Comparison of ENCODE assay signal across 12 cellular contexts in genomic region chr19:16161848-16162247, GRCh38. TPM values are rescaled to one million over a fixed set of nuclear protein-coding genes. Genes with fewer than 3 reads are reported as not detected.
DNase-seq lines count a peak whose midpoint lies in the region; ATAC-seq, FAIRE-seq and TF ChIP-seq lines count a peak whose summit lies in the region.
"Had no signal": no experiment of that assay in that cellular context is flagged by ENCODE, and none has a peak within 500 bp of the region (broad histone marks: within the 10 kb centered on the region; RNA-seq: fewer than 3 reads in every experiment).

No MANE protein-coding gene starts in this region.

- no peaks in the 10 kb centered on the region for H3K9me3 Mint-ChIP-seq in activated T-helper 1 cell treated with anti-CD3 and anti-CD28 coated beads, Interleukin-12 subunit alpha, Interleukin-12 subunit beta, Interleukin-2, Interleukin-4 antibody, amounts not matched to agents 30 ng/mL and 10 ng/mL and 1 ng/mL, durations not matched to agents 14 hours and 24 hours and 36 hours
- H3K9me3 Mint-ChIP-seq: activated B cell treated with CpG ODN at 0.5 μM for 24 hours had no signal

- TF ChIP-seq POLR2A in upper lobe of left lung (IDR thresholded peaks at IDR 0.05): no peak
- no peak for TF ChIP-seq POLR2A in HepG2 (IDR thresholded peaks at IDR 0.05; ENCODE audit: insufficient read depth in 1 of 2, low read depth in 2 of 2, low read length in 2 of 2)

- POLR2A ChIA-PET in HepG2 (lab: Yijun Ruan, JAX): no interaction called here

- no TSS peak for BruUV-seq in HepG2 (replicated peaks; lab: Mats Ljungman, UMichigan)

- H2AFZ ChIP-seq in ACC112 (ENCODE audit: low read length, unreplicated experiment) (no peak overlapping the region), HepG2 (ENCODE audit: low read length) (no peak overlapping the region)

- H3K36me3 Mint-ChIP-seq in activated T-helper 1 cell treated with anti-CD3 and anti-CD28 coated beads, Interleukin-12 subunit alpha, Interleukin-12 subunit beta, Interleukin-2, Interleukin-4 antibody, amounts not matched to agents 30 ng/mL and 10 ng/mL and 1 ng/mL, durations not matched to agents 14 hours and 24 hours and 36 hours (ENCODE audit: low read depth): peaks cover 2% of the 10 kb centered on the region

- TF ChIP-seq CTCF in fibroblast of pulmonary artery (IDR thresholded peaks at IDR 0.05; ENCODE audit: low read length, missing control alignments) (no peak), upper lobe of left lung (IDR thresholded peaks at IDR 0.05) (no peak), HepG2 (CRISPR knock-in tag; IDR thresholded peaks at IDR 0.05) (no peak)

- no peak overlapping the region for H3K9ac ChIP-seq in HepG2 (ENCODE audit: insufficient read depth, low read depth, low read length)

- TF ChIP-seq RAD21 in HepG2 (CRISPR knock-in tag; IDR thresholded peaks at IDR 0.05): no peak

- TF ChIP-seq EP300 in upper lobe of left lung (IDR thresholded peaks at IDR 0.05): no peak
- no peak for TF ChIP-seq EP300 in HepG2 (IDR thresholded peaks at IDR 0.05; ENCODE audit: low read depth in 2 of 2, low read length in 2 of 2)
- no peak for TF ChIP-seq EP300 in HepG2 (CRISPR knock-in tag; IDR thresholded peaks at IDR 0.05; ENCODE audit: borderline replicate concordance)

- H3K4me1 Mint-ChIP-seq in activated T-helper 1 cell treated with anti-CD3 and anti-CD28 coated beads, Interleukin-12 subunit alpha, Interleukin-12 subunit beta, Interleukin-2, Interleukin-4 antibody, amounts not matched to agents 30 ng/mL and 10 ng/mL and 1 ng/mL, durations not matched to agents 14 hours and 24 hours and 36 hours (ENCODE audit: low read depth): peaks cover 16% of the 10 kb centered on the region

- ATAC-seq in upper lobe of left lung (ENCODE audit: low FRiP score in 2 of 2) (no peak), HepG2 (no peak)

- intact Hi-C loops in activated T-helper 1 cell treated with anti-CD3 and anti-CD28 coated beads, Interleukin-12 subunit alpha, Interleukin-12 subunit beta, Interleukin-2, Interleukin-4 antibody, amounts not matched to agents 30 ng/mL and 10 ng/mL and 1 ng/mL, durations not matched to agents 14 hours and 24 hours and 36 hours (cut with micrococcal nuclease): loop anchor here (1.0 to 2.0 kb wide), 3 partner anchors 23 to 83 kb away; partner anchors contain the start of gene FAM32A
- intact Hi-C loops in HepG2 (cut with micrococcal nuclease; ENCODE audit: unreplicated experiment): no loop called here

- peaks cover 10% of the 10 kb centered on the region for H3K4me1 ChIP-seq in ACC112 (ENCODE audit: control insufficient read depth, insufficient read depth, low read length, unreplicated experiment)
- no peaks in the 10 kb centered on the region for H3K4me1 ChIP-seq in upper lobe of left lung
- peaks cover 31% of the 10 kb centered on the region for H3K4me1 ChIP-seq in HepG2 (ENCODE audit: insufficient read depth, low read length)

- H3K4me3 Mint-ChIP-seq in activated T-helper 1 cell treated with anti-CD3 and anti-CD28 coated beads, Interleukin-12 subunit alpha, Interleukin-12 subunit beta, Interleukin-2, Interleukin-4 antibody, amounts not matched to agents 30 ng/mL and 10 ng/mL and 1 ng/mL, durations not matched to agents 14 hours and 24 hours and 36 hours: no peak overlapping the region
- H3K4me3 Mint-ChIP-seq: activated B cell treated with CpG ODN at 0.5 μM for 24 hours had no signal

- no peak overlapping the region for H3K4me3 ChIP-seq in ACC112 (ENCODE audit: low read depth, low read length)
- H3K4me3 ChIP-seq in fibroblast of pulmonary artery (replicated peaks; ENCODE audit: low read depth, low read length): no peak overlapping the region
- H3K4me3 ChIP-seq in upper lobe of left lung: no peak overlapping the region
- H3K4me3 ChIP-seq in HepG2 (replicated peaks in 1 of 3; ENCODE audit: insufficient read depth in 1 of 3, low read depth in 2 of 3, low read length in 3 of 3): no peak overlapping the region

- in situ Hi-C loops in HepG2 (cut with HindIII; ENCODE audit: extremely low pct_ligation_motif_present, low pct_unique_long_range_greater_than_20kb): loop anchor here (25.0 kb wide), 1 partner anchor 525 kb away; the partner anchor contains the start of gene CYP4F3

- WGBS in upper lobe of left lung, 2 donors: 86 to 90% methylated on average over 3 of the region's 3 CpGs
- 33% methylated on average over 3 of the region's 3 CpGs for WGBS in HepG2 (ENCODE audit: low lambda C conversion rate)

- H3K27me3 ChIP-seq in ACC112 (ENCODE audit: insufficient read depth, low read length): no peaks in the 10 kb centered on the region
- no peaks in the 10 kb centered on the region for H3K27me3 ChIP-seq in upper lobe of left lung
- no peaks in the 10 kb centered on the region for H3K27me3 ChIP-seq in HepG2 (ENCODE audit: control insufficient read depth in 1 of 2, insufficient read depth in 2 of 2, low read length in 2 of 2)

- no peaks in the 10 kb centered on the region for H3K9me3 ChIP-seq in upper lobe of left lung
- H3K9me3 ChIP-seq in HepG2 (ENCODE audit: low read length): no peaks in the 10 kb centered on the region

- peaks cover 2% of the 10 kb centered on the region for H3K27me3 Mint-ChIP-seq in activated T-helper 1 cell treated with anti-CD3 and anti-CD28 coated beads, Interleukin-12 subunit alpha, Interleukin-12 subunit beta, Interleukin-2, Interleukin-4 antibody, amounts not matched to agents 30 ng/mL and 10 ng/mL and 1 ng/mL, durations not matched to agents 14 hours and 24 hours and 36 hours (ENCODE audit: insufficient read depth)
- H3K27me3 Mint-ChIP-seq: activated B cell treated with CpG ODN at 0.5 μM for 24 hours had no signal

- CTCF ChIA-PET in HepG2 (lab: Yijun Ruan, JAX; ENCODE audit: low intra/inter-chr PET ratio, low total read pairs): no interaction called here

- no peak overlapping the region for H3K27ac Mint-ChIP-seq in activated T-helper 1 cell treated with anti-CD3 and anti-CD28 coated beads, Interleukin-12 subunit alpha, Interleukin-12 subunit beta, Interleukin-2, Interleukin-4 antibody, amounts not matched to agents 30 ng/mL and 10 ng/mL and 1 ng/mL, durations not matched to agents 14 hours and 24 hours and 36 hours
- H3K27ac Mint-ChIP-seq: activated B cell treated with CpG ODN at 0.5 μM for 24 hours had no signal

- H4K20me1 ChIP-seq in HepG2 (ENCODE audit: insufficient read depth, low read length): no peaks in the 10 kb centered on the region

- no peak for FAIRE-seq in HepG2 (lab: Jason Lieb, UNC)

- H3K4me2 ChIP-seq in HepG2 (ENCODE audit: low read depth, low read length): no peak overlapping the region

- DNase-seq in EH (ENCODE audit: low read depth) (peak; percentile 66), SW480 (ENCODE audit: low spot score) (peak; percentile 74), fibroblast of pulmonary artery (ENCODE audit: low read depth) (peak; percentile 66), upper lobe of left lung (no peak), GDM1 (lab: John Stamatoyannopoulos, UW) (no peak), HepG2 (ENCODE audit: low spot score) (no peak)
- DNase-seq in activated T-helper 1 cell treated with anti-CD3 and anti-CD28 coated beads, Interleukin-12 subunit alpha, Interleukin-12 subunit beta, Interleukin-2, Interleukin-4 antibody, amounts not matched to agents 30 ng/mL and 10 ng/mL and 1 ng/mL, durations not matched to agents 14 hours and 24 hours and 36 hours (ENCODE audit: low spot score): no peak
- DNase-seq: activated B cell treated with CpG ODN at 0.5 μM for 24 hours, cerebellar nuclear complex, DND-41, NCI-H1694 had no signal

- H3K27ac ChIP-seq in ACC112 (ENCODE audit: low read depth, low read length) (peak overlapping the region; percentile 92), upper lobe of left lung (no peak overlapping the region), HepG2 (ENCODE audit: extremely low read length, insufficient read depth, low read length) (no peak overlapping the region)

- no peaks in the 10 kb centered on the region for H3K36me3 ChIP-seq in ACC112 (ENCODE audit: insufficient read depth, low read length)
- peaks cover 0 to 4% (median 0%) of the 10 kb centered on the region in 4 donors for H3K36me3 ChIP-seq in upper lobe of left lung
- no peaks in the 10 kb centered on the region for H3K36me3 ChIP-seq in HepG2 (replicated peaks in 1 of 2; ENCODE audit: control insufficient read depth in 1 of 2, insufficient read depth in 2 of 2, low read length in 2 of 2)

- H3K79me2 ChIP-seq in ACC112 (ENCODE audit: control insufficient read depth, insufficient read depth, low read length, unreplicated experiment) (no peaks in the 10 kb centered on the region), HepG2 (ENCODE audit: insufficient read depth, low read length) (no peaks in the 10 kb centered on the region)

RNA-seq across cellular contexts. Expression of gene CIB3, which starts 11.5 kb away (rescaled TPM):
- total RNA-seq in upper lobe of left lung (not detected), HepG2 (2016; rRNA removed; fragmentation: Illumina TruSeq; extraction: Trizol) (not detected in 2 replicates)
- not detected in 2 replicates for total RNA-seq in activated T-helper 1 cell treated with anti-CD3 and anti-CD28 coated beads, Interleukin-12 subunit alpha, Interleukin-12 subunit beta, Interleukin-2, Interleukin-4 antibody, amounts not matched to agents 30 ng/mL and 10 ng/mL and 1 ng/mL, durations not matched to agents 14 hours and 24 hours and 36 hours
- total RNA-seq in HepG2 (2016; cell fraction: cytosol; rRNA removed; fragmentation: Illumina TruSeq; extraction: Trizol; ENCODE audit: low read depth): not detected in 2 replicates
- total RNA-seq in HepG2 (2016; cell fraction: insoluble cytoplasmic fraction; rRNA removed; fragmentation: Illumina TruSeq; extraction: Trizol): not detected in 2 replicates
- total RNA-seq in HepG2 (2016; cell fraction: membrane; rRNA removed; fragmentation: Illumina TruSeq; extraction: Trizol): not detected in 2 replicates
- not detected in 2 replicates for total RNA-seq in HepG2 (2016; cell fraction: nucleus; rRNA removed; fragmentation: Illumina TruSeq; extraction: Trizol)
- not detected in 2 replicates for polyA plus RNA-seq in HepG2 (2011; rRNA removed)
- not detected in 2 replicates for polyA plus RNA-seq in HepG2 (2011; cell fraction: cytosol; rRNA removed)
- not detected in 2 replicates for polyA plus RNA-seq in HepG2 (2011; cell fraction: nucleus; rRNA removed)
- polyA plus RNA-seq in HepG2 (2012): not detected in 2 replicates
- not detected in 2 replicates for polyA plus RNA-seq in HepG2 (2016; cell fraction: cytosol; fragmentation: Illumina TruSeq; extraction: Trizol; ENCODE audit: low read depth)
- polyA plus RNA-seq in HepG2 (2016; cell fraction: insoluble cytoplasmic fraction; fragmentation: Illumina TruSeq; extraction: Trizol; ENCODE audit: low read depth): not detected in 2 replicates
- polyA plus RNA-seq in HepG2 (2016; cell fraction: membrane; fragmentation: Illumina TruSeq; extraction: Trizol; ENCODE audit: low read depth): not detected in 2 replicates
- polyA plus RNA-seq in HepG2 (2016; cell fraction: nucleus; fragmentation: Illumina TruSeq; extraction: Trizol; ENCODE audit: insufficient read depth, low read depth): not detected in 2 replicates
- polyA minus RNA-seq in HepG2 (2011; rRNA and poly(A)+ RNA removed; ENCODE audit: low replicate concordance): not detected in 2 replicates
- not detected in 2 replicates for polyA minus RNA-seq in HepG2 (2011; cell fraction: cytosol; rRNA and poly(A)+ RNA removed)
- polyA minus RNA-seq in HepG2 (2011; cell fraction: nucleus; rRNA and poly(A)+ RNA removed): not detected in 2 replicates
- total RNA-seq: activated B cell treated with CpG ODN at 0.5 μM for 24 hours had no signal

RNA-seq across cellular contexts. Expression of gene HSH2D, which starts 18.4 kb away (rescaled TPM):
- total RNA-seq in upper lobe of left lung (10 to 100 TPM in 2 of 6 donors, 1 to 10 TPM in 4; 5.9 to 12.6 (median 8.2) TPM), HepG2 (2016; rRNA removed; fragmentation: Illumina TruSeq; extraction: Trizol) (0.53 and 0.69 TPM in 2 replicates)
- total RNA-seq in activated T-helper 1 cell treated with anti-CD3 and anti-CD28 coated beads, Interleukin-12 subunit alpha, Interleukin-12 subunit beta, Interleukin-2, Interleukin-4 antibody, amounts not matched to agents 30 ng/mL and 10 ng/mL and 1 ng/mL, durations not matched to agents 14 hours and 24 hours and 36 hours: 32.0 and 35.2 TPM in 2 replicates
- 0.20 and 0.71 TPM in 2 replicates for total RNA-seq in HepG2 (2016; cell fraction: cytosol; rRNA removed; fragmentation: Illumina TruSeq; extraction: Trizol; ENCODE audit: low read depth)
- 0.68 and 0.91 TPM in 2 replicates for total RNA-seq in HepG2 (2016; cell fraction: insoluble cytoplasmic fraction; rRNA removed; fragmentation: Illumina TruSeq; extraction: Trizol)
- 0.45 and 0.53 TPM in 2 replicates for total RNA-seq in HepG2 (2016; cell fraction: membrane; rRNA removed; fragmentation: Illumina TruSeq; extraction: Trizol)
- total RNA-seq in HepG2 (2016; cell fraction: nucleus; rRNA removed; fragmentation: Illumina TruSeq; extraction: Trizol): 0.75 and 1.1 TPM in 2 replicates
- 3.2 and 6.3 TPM in 2 replicates for polyA plus RNA-seq in HepG2 (2011; rRNA removed)
- 2.3 and 3.1 TPM in 2 replicates for polyA plus RNA-seq in HepG2 (2011; cell fraction: cytosol; rRNA removed)
- polyA plus RNA-seq in HepG2 (2011; cell fraction: nucleus; rRNA removed): 7.6 and 12.6 TPM in 2 replicates
- polyA plus RNA-seq in HepG2 (2012): 3.5 and 3.7 TPM in 2 replicates
- polyA plus RNA-seq in HepG2 (2016; cell fraction: cytosol; fragmentation: Illumina TruSeq; extraction: Trizol; ENCODE audit: low read depth): 0.08 and 0.27 TPM in 2 replicates
- polyA plus RNA-seq in HepG2 (2016; cell fraction: insoluble cytoplasmic fraction; fragmentation: Illumina TruSeq; extraction: Trizol; ENCODE audit: low read depth): 0.67 and 0.85 TPM in 2 replicates
- 0.26 and 0.30 TPM in 2 replicates for polyA plus RNA-seq in HepG2 (2016; cell fraction: membrane; fragmentation: Illumina TruSeq; extraction: Trizol; ENCODE audit: low read depth)
- polyA plus RNA-seq in HepG2 (2016; cell fraction: nucleus; fragmentation: Illumina TruSeq; extraction: Trizol; ENCODE audit: insufficient read depth, low read depth): 1.6 and 2.8 TPM in 2 replicates
- 1.1 and 1.3 TPM in 2 replicates for polyA minus RNA-seq in HepG2 (2011; rRNA and poly(A)+ RNA removed; ENCODE audit: low replicate concordance)
- 0.70 and 1.5 TPM in 2 replicates for polyA minus RNA-seq in HepG2 (2011; cell fraction: cytosol; rRNA and poly(A)+ RNA removed)
- polyA minus RNA-seq in HepG2 (2011; cell fraction: nucleus; rRNA and poly(A)+ RNA removed): 2.4 and 4.8 TPM in 2 replicates

RNA-seq across cellular contexts. Expression of gene FAM32A, which starts 23.4 kb away (rescaled TPM):
- 10 to 100 TPM; 47.1 to 84.8 (median 58.5) TPM for total RNA-seq in upper lobe of left lung
- 71.6 and 72.8 TPM in 2 replicates for total RNA-seq in activated T-helper 1 cell treated with anti-CD3 and anti-CD28 coated beads, Interleukin-12 subunit alpha, Interleukin-12 subunit beta, Interleukin-2, Interleukin-4 antibody, amounts not matched to agents 30 ng/mL and 10 ng/mL and 1 ng/mL, durations not matched to agents 14 hours and 24 hours and 36 hours
- total RNA-seq in HepG2 (2016; rRNA removed; fragmentation: Illumina TruSeq; extraction: Trizol): 86.2 and 107 TPM in 2 replicates
- 16.1 and 18.7 TPM in 2 replicates for total RNA-seq in HepG2 (2016; cell fraction: cytosol; rRNA removed; fragmentation: Illumina TruSeq; extraction: Trizol; ENCODE audit: low read depth)
- total RNA-seq in HepG2 (2016; cell fraction: insoluble cytoplasmic fraction; rRNA removed; fragmentation: Illumina TruSeq; extraction: Trizol): 88.4 and 109 TPM in 2 replicates
- total RNA-seq in HepG2 (2016; cell fraction: membrane; rRNA removed; fragmentation: Illumina TruSeq; extraction: Trizol): 47.2 and 50.8 TPM in 2 replicates
- 31.5 and 32.7 TPM in 2 replicates for total RNA-seq in HepG2 (2016; cell fraction: nucleus; rRNA removed; fragmentation: Illumina TruSeq; extraction: Trizol)
- polyA plus RNA-seq in HepG2 (2011; rRNA removed): 83.5 and 85.8 TPM in 2 replicates
- polyA plus RNA-seq in HepG2 (2011; cell fraction: cytosol; rRNA removed): 84.4 and 94.8 TPM in 2 replicates
- 43.4 and 53.9 TPM in 2 replicates for polyA plus RNA-seq in HepG2 (2011; cell fraction: nucleus; rRNA removed)
- 47.0 and 48.3 TPM in 2 replicates for polyA plus RNA-seq in HepG2 (2012)
- polyA plus RNA-seq in HepG2 (2016; cell fraction: cytosol; fragmentation: Illumina TruSeq; extraction: Trizol; ENCODE audit: low read depth): 15.1 and 15.9 TPM in 2 replicates
- polyA plus RNA-seq in HepG2 (2016; cell fraction: insoluble cytoplasmic fraction; fragmentation: Illumina TruSeq; extraction: Trizol; ENCODE audit: low read depth): 111 and 120 TPM in 2 replicates
- 34.1 and 36.4 TPM in 2 replicates for polyA plus RNA-seq in HepG2 (2016; cell fraction: membrane; fragmentation: Illumina TruSeq; extraction: Trizol; ENCODE audit: low read depth)
- polyA plus RNA-seq in HepG2 (2016; cell fraction: nucleus; fragmentation: Illumina TruSeq; extraction: Trizol; ENCODE audit: insufficient read depth, low read depth): 59.1 and 59.3 TPM in 2 replicates
- polyA minus RNA-seq in HepG2 (2011; rRNA and poly(A)+ RNA removed; ENCODE audit: low replicate concordance): 30.0 and 76.8 TPM in 2 replicates
- polyA minus RNA-seq in HepG2 (2011; cell fraction: cytosol; rRNA and poly(A)+ RNA removed): 16.9 and 20.0 TPM in 2 replicates
- 9.8 and 10.2 TPM in 2 replicates for polyA minus RNA-seq in HepG2 (2011; cell fraction: nucleus; rRNA and poly(A)+ RNA removed)

RNA-seq across cellular contexts. Expression of gene AP1M1, which starts 35.9 kb away (rescaled TPM):
- 10 to 100 TPM; 45.7 to 87.7 (median 62.5) TPM for total RNA-seq in upper lobe of left lung
- 116 and 117 TPM in 2 replicates for total RNA-seq in activated T-helper 1 cell treated with anti-CD3 and anti-CD28 coated beads, Interleukin-12 subunit alpha, Interleukin-12 subunit beta, Interleukin-2, Interleukin-4 antibody, amounts not matched to agents 30 ng/mL and 10 ng/mL and 1 ng/mL, durations not matched to agents 14 hours and 24 hours and 36 hours
- total RNA-seq in HepG2 (2016; rRNA removed; fragmentation: Illumina TruSeq; extraction: Trizol): 43.6 and 46.1 TPM in 2 replicates
- 20.4 and 22.9 TPM in 2 replicates for total RNA-seq in HepG2 (2016; cell fraction: cytosol; rRNA removed; fragmentation: Illumina TruSeq; extraction: Trizol; ENCODE audit: low read depth)
- total RNA-seq in HepG2 (2016; cell fraction: insoluble cytoplasmic fraction; rRNA removed; fragmentation: Illumina TruSeq; extraction: Trizol): 36.0 and 47.3 TPM in 2 replicates
- total RNA-seq in HepG2 (2016; cell fraction: membrane; rRNA removed; fragmentation: Illumina TruSeq; extraction: Trizol): 32.8 and 39.0 TPM in 2 replicates
- 27.4 and 32.2 TPM in 2 replicates for total RNA-seq in HepG2 (2016; cell fraction: nucleus; rRNA removed; fragmentation: Illumina TruSeq; extraction: Trizol)
- 34.4 and 38.8 TPM in 2 replicates for polyA plus RNA-seq in HepG2 (2011; rRNA removed)
- 36.4 and 38.2 TPM in 2 replicates for polyA plus RNA-seq in HepG2 (2011; cell fraction: cytosol; rRNA removed)
- polyA plus RNA-seq in HepG2 (2011; cell fraction: nucleus; rRNA removed): 46.2 and 50.3 TPM in 2 replicates
- 32.0 and 35.2 TPM in 2 replicates for polyA plus RNA-seq in HepG2 (2012)
- polyA plus RNA-seq in HepG2 (2016; cell fraction: cytosol; fragmentation: Illumina TruSeq; extraction: Trizol; ENCODE audit: low read depth): 20.3 and 21.8 TPM in 2 replicates
- polyA plus RNA-seq in HepG2 (2016; cell fraction: insoluble cytoplasmic fraction; fragmentation: Illumina TruSeq; extraction: Trizol; ENCODE audit: low read depth): 46.9 and 60.8 TPM in 2 replicates
- polyA plus RNA-seq in HepG2 (2016; cell fraction: membrane; fragmentation: Illumina TruSeq; extraction: Trizol; ENCODE audit: low read depth): 31.7 and 32.5 TPM in 2 replicates
- 54.4 and 56.8 TPM in 2 replicates for polyA plus RNA-seq in HepG2 (2016; cell fraction: nucleus; fragmentation: Illumina TruSeq; extraction: Trizol; ENCODE audit: insufficient read depth, low read depth)
- polyA minus RNA-seq in HepG2 (2011; rRNA and poly(A)+ RNA removed; ENCODE audit: low replicate concordance): 46.7 and 67.4 TPM in 2 replicates
- polyA minus RNA-seq in HepG2 (2011; cell fraction: cytosol; rRNA and poly(A)+ RNA removed): 39.7 and 43.0 TPM in 2 replicates
- 20.2 and 35.7 TPM in 2 replicates for polyA minus RNA-seq in HepG2 (2011; cell fraction: nucleus; rRNA and poly(A)+ RNA removed)

RNA-seq across cellular contexts. Expression of gene RAB8A, which starts 50.2 kb away (rescaled TPM):
- total RNA-seq in upper lobe of left lung (100 to 1,000 TPM in 1 of 6 donors, 10 to 100 TPM in 5; 29.3 to 117 (median 60.6) TPM), HepG2 (2016; rRNA removed; fragmentation: Illumina TruSeq; extraction: Trizol) (44.8 and 45.0 TPM in 2 replicates)
- 235 and 248 TPM in 2 replicates for total RNA-seq in activated T-helper 1 cell treated with anti-CD3 and anti-CD28 coated beads, Interleukin-12 subunit alpha, Interleukin-12 subunit beta, Interleukin-2, Interleukin-4 antibody, amounts not matched to agents 30 ng/mL and 10 ng/mL and 1 ng/mL, durations not matched to agents 14 hours and 24 hours and 36 hours
- 12.2 and 13.0 TPM in 2 replicates for total RNA-seq in HepG2 (2016; cell fraction: cytosol; rRNA removed; fragmentation: Illumina TruSeq; extraction: Trizol; ENCODE audit: low read depth)
- 42.2 and 46.8 TPM in 2 replicates for total RNA-seq in HepG2 (2016; cell fraction: insoluble cytoplasmic fraction; rRNA removed; fragmentation: Illumina TruSeq; extraction: Trizol)
- total RNA-seq in HepG2 (2016; cell fraction: membrane; rRNA removed; fragmentation: Illumina TruSeq; extraction: Trizol): 26.3 and 29.3 TPM in 2 replicates
- total RNA-seq in HepG2 (2016; cell fraction: nucleus; rRNA removed; fragmentation: Illumina TruSeq; extraction: Trizol): 27.3 and 27.8 TPM in 2 replicates
- 36.7 and 37.0 TPM in 2 replicates for polyA plus RNA-seq in HepG2 (2011; rRNA removed)
- 37.0 and 45.8 TPM in 2 replicates for polyA plus RNA-seq in HepG2 (2011; cell fraction: cytosol; rRNA removed)
- polyA plus RNA-seq in HepG2 (2011; cell fraction: nucleus; rRNA removed): 18.8 and 19.5 TPM in 2 replicates
- 25.7 and 50.6 TPM in 2 replicates for polyA plus RNA-seq in HepG2 (2012)
- polyA plus RNA-seq in HepG2 (2016; cell fraction: cytosol; fragmentation: Illumina TruSeq; extraction: Trizol; ENCODE audit: low read depth): 9.1 and 10.9 TPM in 2 replicates
- polyA plus RNA-seq in HepG2 (2016; cell fraction: insoluble cytoplasmic fraction; fragmentation: Illumina TruSeq; extraction: Trizol; ENCODE audit: low read depth): 58.6 and 65.5 TPM in 2 replicates
- 18.8 and 20.6 TPM in 2 replicates for polyA plus RNA-seq in HepG2 (2016; cell fraction: membrane; fragmentation: Illumina TruSeq; extraction: Trizol; ENCODE audit: low read depth)
- polyA plus RNA-seq in HepG2 (2016; cell fraction: nucleus; fragmentation: Illumina TruSeq; extraction: Trizol; ENCODE audit: insufficient read depth, low read depth): 51.5 and 63.5 TPM in 2 replicates
- polyA minus RNA-seq in HepG2 (2011; rRNA and poly(A)+ RNA removed; ENCODE audit: low replicate concordance): 59.4 and 156 TPM in 2 replicates
- 50.6 TPM in 2 replicates for polyA minus RNA-seq in HepG2 (2011; cell fraction: cytosol; rRNA and poly(A)+ RNA removed)
- polyA minus RNA-seq in HepG2 (2011; cell fraction: nucleus; rRNA and poly(A)+ RNA removed): 60.1 and 69.0 TPM in 2 replicates

Comparison
In these comparisons a context has a peak if more than half of its experiments do, and no peak if none do; other contexts are left out.
1. DNase-seq: peak in EH (single experiment), SW480 (single experiment) and fibroblast of pulmonary artery (single experiment); none in upper lobe of left lung (0 of 2), GDM1 (single experiment), activated T-helper 1 cell treated with anti-CD3 and anti-CD28 coated beads, Interleukin-12 subunit alpha, Interleukin-12 subunit beta, Interleukin-2, Interleukin-4 antibody, amounts not matched to agents 30 ng/mL and 10 ng/mL and 1 ng/mL, durations not matched to agents 14 hours and 24 hours and 36 hours (single experiment) and HepG2 (single experiment).